Comparison of ENCODE assay signal across 34 cellular contexts in the genomic region with DNA sequence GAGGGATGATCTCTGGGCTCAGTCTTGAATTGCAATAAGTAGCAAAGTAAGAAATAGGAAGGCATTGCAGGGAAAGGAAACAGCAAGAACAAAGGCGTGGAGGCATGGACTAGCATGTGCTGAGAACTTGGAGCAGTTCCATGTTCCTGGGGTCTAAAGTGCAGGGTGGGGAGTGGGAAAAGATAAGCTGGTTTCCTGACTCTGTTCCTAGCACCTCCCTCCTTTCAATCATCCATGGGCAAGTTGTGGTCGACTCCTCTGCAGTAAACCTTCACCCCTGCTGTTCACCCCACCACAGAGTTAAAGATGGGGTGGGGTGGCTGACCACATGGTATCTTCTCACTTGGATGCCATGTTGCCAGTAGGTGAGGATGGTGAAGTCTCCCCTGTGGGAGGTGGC.
"Had no signal": no experiment of that assay in that cellular context is flagged by ENCODE, and none has a peak within 500 bp of the region (broad histone marks: within the 10 kb centered on the region; RNA-seq: fewer than 3 reads in every experiment).

No MANE protein-coding gene starts in this region.

- H3K4me3 ChIP-seq: breast epithelium, esophagus muscularis mucosa, heart left ventricle, left lung, lower lobe of right lung, ovary, right lobe of liver, upper lobe of left lung, vagina had no signal

- H3K36me3 Mint-ChIP-seq: activated naive CD4-positive, alpha-beta T cell treated with anti-CD3 and anti-CD28 coated beads, Interleukin-2, amount 10 ng/mL, durations not matched to agents 7 days and 5 days; stimulated activated effector memory CD8-positive, alpha-beta T cell treated with anti-CD3 and anti-CD28 coated beads, Interleukin-12 subunit alpha, Interleukin-12 subunit beta, amount 100 ng/mL, for 72 hours had no signal

- DNase-seq: activated CD4-positive, alpha-beta T cell treated with anti-CD3 and anti-CD28 coated beads for 48 hours; activated CD4-positive, alpha-beta T cell treated with anti-CD3 and anti-CD28 coated beads, Interleukin-2, amount 50 U/mL, for 48 hours; activated CD8-positive, alpha-beta memory T cell treated with anti-CD3 and anti-CD28 coated beads, Interleukin-2, amount 50 U/mL, for 48 hours; activated gamma-delta T cell; activated naive CD4-positive, alpha-beta T cell treated with anti-CD3 and anti-CD28 coated beads, Interleukin-2, amount 10 ng/mL, durations not matched to agents 7 days and 5 days; activated naive CD8-positive, alpha-beta T cell treated with anti-CD3 and anti-CD28 coated beads, Interleukin-2, amount 50 U/mL, for 24 hours; activated T-cell treated with anti-CD3 and anti-CD28 coated beads, Interleukin-2, amount 50 U/mL, for 24 hours; amygdala; endodermal cell; foreskin keratinocyte; heart left ventricle; hypothalamus; kidney glomerular epithelial cell; left lung; lower lobe of right lung; mesenchymal stem cell; nephron progenitor cell; ovary; stimulated activated CD4-positive, alpha-beta T cell treated with anti-CD3 and anti-CD28 coated beads, Interleukin-4, amount 100 ng/mL, for 24 hours; stimulated activated naive CD8-positive, alpha-beta T cell treated with anti-CD3 and anti-CD28 coated beads, Interleukin-15, amount 100 ng/mL, for 72 hours; substantia nigra; T-helper 9 cell; upper lobe of left lung; WERI-Rb-1 had no signal

- ATAC-seq: activated CD4-positive, CD25-positive, alpha-beta regulatory T cell treated with anti-CD3 and anti-CD28 coated beads, Interleukin-2, amount 50 U/mL, for 24 hours; activated naive CD8-positive, alpha-beta T cell treated with anti-CD3 and anti-CD28 coated beads, Interleukin-2, amount 50 U/mL, for 24 hours; foreskin keratinocyte; heart left ventricle; left lung; lower lobe of right lung; right lobe of liver; stimulated activated effector memory CD8-positive, alpha-beta T cell treated with anti-CD3 and anti-CD28 coated beads, Interleukin-12 subunit alpha, Interleukin-12 subunit beta, amount 100 ng/mL, for 72 hours; stimulated activated naive CD8-positive, alpha-beta T cell treated with anti-CD3 and anti-CD28 coated beads, Interleukin-15, amount 100 ng/mL, for 72 hours had no signal

- H3K4me1 Mint-ChIP-seq: endodermal cell had no signal

- H3K4me1 ChIP-seq: breast epithelium, esophagus muscularis mucosa, foreskin keratinocyte, heart left ventricle, left lung, lower lobe of right lung, right lobe of liver, upper lobe of left lung, vagina had no signal

- H3K27ac ChIP-seq: breast epithelium, esophagus muscularis mucosa, foreskin keratinocyte, heart left ventricle, left lung, lower lobe of right lung, ovary, right lobe of liver, upper lobe of left lung, vagina, WERI-Rb-1 had no signal

- H3K27ac Mint-ChIP-seq: activated naive CD4-positive, alpha-beta T cell treated with anti-CD3 and anti-CD28 coated beads, Interleukin-2, amount 10 ng/mL, durations not matched to agents 7 days and 5 days; activated naive CD8-positive, alpha-beta T cell treated with anti-CD3 and anti-CD28 coated beads, Interleukin-2, amount 50 U/mL, for 24 hours; activated T-cell treated with anti-CD3 and anti-CD28 coated beads, Interleukin-2, amount 50 U/mL, for 24 hours; dendritic cell treated with granulocyte-macrophage colony-stimulating factor and Interleukin-4, amounts not matched to agents 40 ng/mL and 50 ng/mL, for 4 days; endodermal cell; nephron progenitor cell; progenitor cell of endocrine pancreas; stimulated activated effector memory CD8-positive, alpha-beta T cell treated with anti-CD3 and anti-CD28 coated beads, Interleukin-12 subunit alpha, Interleukin-12 subunit beta, amount 100 ng/mL, for 72 hours; stimulated activated naive CD8-positive, alpha-beta T cell treated with anti-CD3 and anti-CD28 coated beads, Interleukin-15, amount 100 ng/mL, for 72 hours; T-helper 1 cell treated with Interleukin-12 subunit alpha and Interleukin-12 subunit beta and Interleukin-4 antibody, amounts not matched to agents 30 μg/mL and 1 μg/mL, for 36 hours had no signal

- H3K36me3 ChIP-seq: breast epithelium, esophagus muscularis mucosa, heart left ventricle, left lung, lower lobe of right lung, ovary, right lobe of liver, upper lobe of left lung, vagina, WERI-Rb-1 had no signal

- H3K9me3 ChIP-seq: breast epithelium, esophagus muscularis mucosa, heart left ventricle, left lung, lower lobe of right lung, ovary, right lobe of liver, upper lobe of left lung, vagina had no signal

- H3K27me3 Mint-ChIP-seq: activated naive CD4-positive, alpha-beta T cell treated with anti-CD3 and anti-CD28 coated beads, Interleukin-2, amount 10 ng/mL, durations not matched to agents 7 days and 5 days; activated naive CD8-positive, alpha-beta T cell treated with anti-CD3 and anti-CD28 coated beads, Interleukin-2, amount 50 U/mL, for 24 hours; activated T-cell treated with anti-CD3 and anti-CD28 coated beads, Interleukin-2, amount 50 U/mL, for 24 hours; progenitor cell of endocrine pancreas; stimulated activated naive CD8-positive, alpha-beta T cell treated with anti-CD3 and anti-CD28 coated beads, Interleukin-15, amount 100 ng/mL, for 72 hours had no signal

- H3K4me3 Mint-ChIP-seq: activated naive CD4-positive, alpha-beta T cell treated with anti-CD3 and anti-CD28 coated beads, Interleukin-2, amount 10 ng/mL, durations not matched to agents 7 days and 5 days; activated naive CD8-positive, alpha-beta T cell treated with anti-CD3 and anti-CD28 coated beads, Interleukin-2, amount 50 U/mL, for 24 hours; activated T-cell treated with anti-CD3 and anti-CD28 coated beads, Interleukin-2, amount 50 U/mL, for 24 hours; central memory CD8-positive, alpha-beta T cell; dendritic cell treated with granulocyte-macrophage colony-stimulating factor and Interleukin-4, amounts not matched to agents 40 ng/mL and 50 ng/mL, for 4 days; endodermal cell; nephron progenitor cell; stimulated activated effector memory CD8-positive, alpha-beta T cell treated with anti-CD3 and anti-CD28 coated beads, Interleukin-12 subunit alpha, Interleukin-12 subunit beta, amount 100 ng/mL, for 72 hours; T-helper 1 cell treated with Interleukin-12 subunit alpha and Interleukin-12 subunit beta and Interleukin-4 antibody, amounts not matched to agents 30 μg/mL and 1 μg/mL, for 36 hours had no signal

- H3K27me3 ChIP-seq: breast epithelium, esophagus muscularis mucosa, foreskin keratinocyte, heart left ventricle, left lung, ovary, right lobe of liver, upper lobe of left lung, vagina had no signal

- H3K9me3 Mint-ChIP-seq: activated naive CD4-positive, alpha-beta T cell treated with anti-CD3 and anti-CD28 coated beads, Interleukin-2, amount 10 ng/mL, durations not matched to agents 7 days and 5 days; activated naive CD8-positive, alpha-beta T cell treated with anti-CD3 and anti-CD28 coated beads, Interleukin-2, amount 50 U/mL, for 24 hours; activated T-cell treated with anti-CD3 and anti-CD28 coated beads, Interleukin-2, amount 50 U/mL, for 24 hours; central memory CD8-positive, alpha-beta T cell; dendritic cell treated with granulocyte-macrophage colony-stimulating factor and Interleukin-4, amounts not matched to agents 40 ng/mL and 50 ng/mL, for 4 days; endodermal cell; nephron progenitor cell; stimulated activated effector memory CD8-positive, alpha-beta T cell treated with anti-CD3 and anti-CD28 coated beads, Interleukin-12 subunit alpha, Interleukin-12 subunit beta, amount 100 ng/mL, for 72 hours; stimulated activated naive CD8-positive, alpha-beta T cell treated with anti-CD3 and anti-CD28 coated beads, Interleukin-15, amount 100 ng/mL, for 72 hours; T-helper 1 cell treated with Interleukin-12 subunit alpha and Interleukin-12 subunit beta and Interleukin-4 antibody, amounts not matched to agents 30 μg/mL and 1 μg/mL, for 36 hours had no signal
